27 cellular contexts compared by ENCODE assay signal in the genomic region with DNA sequence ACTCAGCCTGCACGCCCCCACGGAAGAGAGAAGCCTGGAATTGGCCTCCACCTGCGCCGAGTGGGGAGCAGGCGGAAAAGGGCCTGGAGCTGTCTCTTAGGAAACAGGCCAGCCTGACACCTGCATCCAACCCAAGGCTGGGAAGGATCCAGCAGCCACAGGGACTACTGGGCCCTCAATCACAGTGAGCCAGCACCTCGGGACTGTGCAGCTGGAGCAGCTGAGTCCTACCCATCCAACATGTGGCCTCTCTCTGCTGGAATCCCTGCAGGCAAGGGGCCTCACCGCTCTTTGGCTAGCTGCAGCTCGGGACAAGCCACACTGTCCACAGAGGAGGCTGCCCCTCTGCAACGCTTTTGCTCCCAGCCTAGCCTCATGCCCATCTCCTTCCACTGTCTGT. TPM values are rescaled to one million over a fixed set of nuclear protein-coding genes. Genes with fewer than 3 reads are reported as not detected.
"Had no signal": no experiment of that assay in that cellular context is flagged by ENCODE, and none has a peak within 500 bp of the region (broad histone marks: within the 10 kb centered on the region; RNA-seq: fewer than 3 reads in every experiment).

No MANE protein-coding gene starts in this region.

- FAIRE-seq: bronchial epithelial cell had no signal

- H3K9ac ChIP-seq: SK-N-SH had no signal

- H3K27ac Mint-ChIP-seq: activated CD4-positive, alpha-beta memory T cell treated with anti-CD3 and anti-CD28 coated beads, Interleukin-2, amount 10 ng/mL, durations not matched to agents 7 days and 5 days; activated CD4-positive, alpha-beta T cell treated with anti-CD3 and anti-CD28 coated beads for 36 hours; activated naive CD8-positive, alpha-beta T cell treated with anti-CD3 and anti-CD28 coated beads, Interleukin-2, amount 10 ng/mL, durations not matched to agents 7 days and 5 days had no signal

- H3K9me3 Mint-ChIP-seq: activated CD4-positive, alpha-beta memory T cell treated with anti-CD3 and anti-CD28 coated beads, Interleukin-2, amount 10 ng/mL, durations not matched to agents 7 days and 5 days; activated naive CD8-positive, alpha-beta T cell treated with anti-CD3 and anti-CD28 coated beads, Interleukin-2, amount 10 ng/mL, durations not matched to agents 7 days and 5 days had no signal

- H3K27me3 ChIP-seq: adrenal gland, SJCRH30 had no signal

- H3K9me3 ChIP-seq: adrenal gland, SJCRH30, SK-N-SH had no signal

- H3K4me2 ChIP-seq: SK-N-SH had no signal

- DNase-seq: activated CD4-positive, alpha-beta memory T cell treated with anti-CD3 and anti-CD28 coated beads, Interleukin-2, amount 10 ng/mL, durations not matched to agents 7 days and 5 days; activated CD4-positive, alpha-beta T cell treated with anti-CD3 and anti-CD28 coated beads for 36 hours; activated CD4-positive, alpha-beta T cell treated with anti-CD3 and anti-CD28 coated beads, Interleukin-2, amount 50 U/mL, for 1 hour; activated CD8-positive, alpha-beta memory T cell treated with anti-CD3 and anti-CD28 coated beads, Interleukin-2, amount 50 U/mL, for 48 hours; activated naive CD4-positive, alpha-beta T cell treated with anti-CD3 and anti-CD28 coated beads, Interleukin-2, amount 50 U/mL, for 16 hours; activated naive CD8-positive, alpha-beta T cell treated with anti-CD3 and anti-CD28 coated beads, Interleukin-2, amount 10 ng/mL, durations not matched to agents 7 days and 5 days; activated T-cell treated with anti-CD3 and anti-CD28 coated beads, Interleukin-2, amount 50 U/mL, for 1 hour; aorta; central memory CD4-positive, alpha-beta T cell; Kasumi-1; NCI-H1436 treated with DMSO at 0.1 percent for 48 hours; NCI-H187; NCI-H2081 treated with DMSO at 0.1 percent for 48 hours; NCI-H2171; NCI-H2227 treated with DMSO at 0.1 percent for 48 hours; NCI-H446 treated with DMSO at 0.1 percent for 48 hours; NCI-H524 treated with DMSO at 0.1 percent for 48 hours; NCI-H748 treated with DMSO at 0.1 percent for 48 hours; Right ventricle myocardium superior; RPMI8226; SJCRH30; SK-N-SH; T-helper 1 cell; WERI-Rb-1 had no signal

- ATAC-seq: activated CD4-positive, alpha-beta T cell treated with anti-CD3 and anti-CD28 coated beads for 36 hours had no signal

- H3K4me3 ChIP-seq: adrenal gland, SJCRH30 had no signal

- H3K4me3 Mint-ChIP-seq: activated CD4-positive, alpha-beta memory T cell treated with anti-CD3 and anti-CD28 coated beads, Interleukin-2, amount 10 ng/mL, durations not matched to agents 7 days and 5 days; activated CD4-positive, alpha-beta T cell treated with anti-CD3 and anti-CD28 coated beads for 36 hours; activated naive CD8-positive, alpha-beta T cell treated with anti-CD3 and anti-CD28 coated beads, Interleukin-2, amount 10 ng/mL, durations not matched to agents 7 days and 5 days had no signal

- H3K4me1 ChIP-seq: adrenal gland, SJCRH30 had no signal

- H3K4me1 Mint-ChIP-seq: activated CD4-positive, alpha-beta memory T cell treated with anti-CD3 and anti-CD28 coated beads, Interleukin-2, amount 10 ng/mL, durations not matched to agents 7 days and 5 days; activated CD4-positive, alpha-beta T cell treated with anti-CD3 and anti-CD28 coated beads for 36 hours; activated naive CD8-positive, alpha-beta T cell treated with anti-CD3 and anti-CD28 coated beads, Interleukin-2, amount 10 ng/mL, durations not matched to agents 7 days and 5 days had no signal

- H3K27me3 Mint-ChIP-seq: activated CD4-positive, alpha-beta memory T cell treated with anti-CD3 and anti-CD28 coated beads, Interleukin-2, amount 10 ng/mL, durations not matched to agents 7 days and 5 days; activated CD4-positive, alpha-beta T cell treated with anti-CD3 and anti-CD28 coated beads for 36 hours; activated naive CD8-positive, alpha-beta T cell treated with anti-CD3 and anti-CD28 coated beads, Interleukin-2, amount 10 ng/mL, durations not matched to agents 7 days and 5 days had no signal

- H3K27ac ChIP-seq: adrenal gland, SJCRH30, WERI-Rb-1 had no signal

RNA-seq across cellular contexts. Expression of gene EPHX3, which starts 8.3 kb away (rescaled TPM):
- total RNA-seq: activated naive CD8-positive, alpha-beta T cell treated with anti-CD3 and anti-CD28 coated beads, Interleukin-2, amount 10 ng/mL, durations not matched to agents 7 days and 5 days; SJCRH30 had no signal

RNA-seq across cellular contexts. Expression of gene NOTCH3, which starts 39.7 kb away (rescaled TPM):
- total RNA-seq: activated CD4-positive, alpha-beta memory T cell treated with anti-CD3 and anti-CD28 coated beads, Interleukin-2, amount 10 ng/mL, durations not matched to agents 7 days and 5 days; T-helper 2 cell treated with Interferon-gamma antibody and Interleukin-4, amounts not matched to agents 100 ng/mL and 5 ng/mL, for 36 hours had no signal
